Comparison of ENCODE assay signal across 16 cellular contexts in genomic region chr4:159317203-159317602, GRCh38.
DNase-seq lines count a peak whose midpoint lies in the region; ATAC-seq and TF ChIP-seq lines count a peak whose summit lies in the region.
"Had no signal": no experiment of that assay in that cellular context is flagged by ENCODE, and none has a peak within 500 bp of the region (broad histone marks: within the 10 kb centered on the region; RNA-seq: fewer than 3 reads in every experiment).

No MANE protein-coding gene starts in this region.

- H3K27me3 Mint-ChIP-seq in endodermal cell (ENCODE audit: insufficient read depth) (no peaks in the 10 kb centered on the region), H9 (ENCODE audit: low read depth) (no peaks in the 10 kb centered on the region)
- H3K27me3 Mint-ChIP-seq: CD4-positive, alpha-beta memory T cell had no signal

- H2BK120ac ChIP-seq in H9 (ENCODE audit: low read depth, low read length, poor library complexity, severe bottlenecking), result no peak overlapping the region

- no peak overlapping the region for H3K23ac ChIP-seq in H9 (ENCODE audit: insufficient read length, low read depth, low read length)

- H2BK15ac ChIP-seq in H9 (ENCODE audit: low read depth, low read length), result no peak overlapping the region

- no peaks in the 10 kb centered on the region for H3K79me2 ChIP-seq in H9 (ENCODE audit: insufficient read depth, low read length)

- H3K4me1 Mint-ChIP-seq in endodermal cell, result peaks cover 1% of the 10 kb centered on the region
- peaks cover 2 to 6% of the 10 kb centered on the region in 2 experiments; a peak in 1 of 4 replicates for H3K4me1 Mint-ChIP-seq in H9
- H3K4me1 Mint-ChIP-seq: CD14-positive monocyte had no signal

- no peak overlapping the region for H3K56ac ChIP-seq in H9 (ENCODE audit: insufficient read length, low read depth, low read length)

- H2AK5ac ChIP-seq in H9 (ENCODE audit: insufficient read length, low read length), result no peak overlapping the region

- H3K4me3 ChIP-seq in cardiac muscle cell (no peak overlapping the region), right atrium auricular region (no peak overlapping the region), adipocyte (ENCODE audit: low read length) (no peak overlapping the region), endodermal cell (ENCODE audit: low read length) (no peak overlapping the region)
- H3K4me3 ChIP-seq: BLaER1, GM23338 had no signal

- no peak overlapping the region for H2AFZ ChIP-seq in H9 (ENCODE audit: low read length)
- H2AFZ ChIP-seq: GM23338 had no signal

- DNase-seq in cardiac muscle cell (ENCODE audit: low read depth in 1 of 2, low spot score in 1 of 2) (no peak), right atrium auricular region (ENCODE audit: low spot score) (no peak), adipocyte (ENCODE audit: low read depth) (no peak), endodermal cell (no peak), sciatic nerve (ENCODE audit: low spot score) (no peak), NCI-H524 treated with DMSO at 0.1 percent for 48 hours (lab: John Stamatoyannopoulos, UW) (no peak), H9 (no peak)
- DNase-seq: 8988T; CD4-positive, alpha-beta memory T cell; DMS79 treated with DMSO at 0.1 percent for 48 hours; GF-D8; HFFc6 had no signal

- H3K18ac ChIP-seq in H9 (ENCODE audit: insufficient read length, low read depth, low read length), result no peak overlapping the region

- peak; percentile 28 for ATAC-seq in sciatic nerve
- ATAC-seq: GM23338, HCT116 had no signal

- H2BK12ac ChIP-seq in H9 (ENCODE audit: insufficient read length, low read depth, low read length), result no peak overlapping the region

- peak overlapping the region; percentile 51 for H3K9ac ChIP-seq in adipocyte (ENCODE audit: low read length)
- H3K9ac ChIP-seq in endodermal cell (ENCODE audit: extremely low read depth, low read length, poor library complexity, severe bottlenecking), result no peak overlapping the region
- no peak overlapping the region for H3K9ac ChIP-seq in H9 (ENCODE audit: extremely low read depth, insufficient read length, low read length)
- H3K9ac ChIP-seq: BLaER1 had no signal

- no peak overlapping the region for H3K4ac ChIP-seq in H9 (ENCODE audit: low read depth, low read length)

- no peak overlapping the region for H4K5ac ChIP-seq in H9 (ENCODE audit: insufficient read length, low read depth, low read length)

- H2BK20ac ChIP-seq in H9 (ENCODE audit: low read depth, low read length, poor library complexity, severe bottlenecking), result no peak overlapping the region

- H3K4me2 ChIP-seq in H9 (ENCODE audit: insufficient read depth, insufficient read length, low read length), result no peak overlapping the region
- H3K4me2 ChIP-seq: BLaER1, GM23338 had no signal

- intact Hi-C loops in sciatic nerve (cut with DNase I), result no loop called here

- H3K4me3 Mint-ChIP-seq in endodermal cell (no peak overlapping the region), H9 (no peak overlapping the region)
- H3K4me3 Mint-ChIP-seq: CD14-positive monocyte; CD4-positive, alpha-beta memory T cell; GM23338; HFFc6 had no signal

- no peaks in the 10 kb centered on the region for H3K23me2 ChIP-seq in H9 (ENCODE audit: insufficient read length, low read depth, low read length, poor library complexity, severe bottlenecking)

- no peaks in the 10 kb centered on the region for H4K20me1 ChIP-seq in H9 (ENCODE audit: control insufficient read depth, insufficient read depth, insufficient read length)
- H4K20me1 ChIP-seq: BLaER1 had no signal

- no peak overlapping the region for H4K8ac ChIP-seq in H9 (replicated peaks; ENCODE audit: insufficient read length, low read depth, low read length)

- H4K91ac ChIP-seq in H9 (ENCODE audit: insufficient read length, low read depth, low read length), result no peak overlapping the region

- 94 to 100% methylated on average over 3 to 5 of the region's 5 CpGs for WGBS in endodermal cell (ENCODE audit: insufficient coverage in 1 of 2, insufficient read length in 1 of 2), 2 experiments
- WGBS in H9 (ENCODE audit: extremely low coverage, insufficient read length, low lambda C conversion rate), result no CpG with 5 or more reads among the region's 5 CpGs

- H3K27ac ChIP-seq in cardiac muscle cell, result peak overlapping the region; percentile 4
- no peak overlapping the region for H3K27ac ChIP-seq in right atrium auricular region
- no peak overlapping the region for H3K27ac ChIP-seq in endodermal cell (ENCODE audit: low read depth, low read length)
- H3K27ac ChIP-seq in H9 (ENCODE audit: insufficient read length, low read depth, low read length), result no peak overlapping the region
- H3K27ac ChIP-seq: BLaER1 had no signal

- no peak for TF ChIP-seq CTCF in cardiac muscle cell (IDR thresholded peaks at IDR 0.05; ENCODE audit: low read depth, low read length)
- TF ChIP-seq CTCF in right atrium auricular region (IDR thresholded peaks at IDR 0.05), result no peak
- no peak for TF ChIP-seq CTCF in endodermal cell (conservative IDR thresholded peaks at IDR 0.05)
- no peak for TF ChIP-seq CTCF in H9 (conservative IDR thresholded peaks at IDR 0.05)

- H3K36me3 ChIP-seq in cardiac muscle cell, result peaks cover 4% of the 10 kb centered on the region
- H3K36me3 ChIP-seq in right atrium auricular region, result peaks cover 24% of the 10 kb centered on the region
- H3K36me3 ChIP-seq in adipocyte (ENCODE audit: control insufficient read depth, insufficient read depth, low read length, severe bottlenecking), result peaks cover 14% of the 10 kb centered on the region
- peaks cover 35% of the 10 kb centered on the region for H3K36me3 ChIP-seq in endodermal cell (ENCODE audit: control insufficient read depth, insufficient read depth, low read length)

- no peak overlapping the region for H3T11ph ChIP-seq in H9 (ENCODE audit: low read length)

- no peaks in the 10 kb centered on the region for H3K79me1 ChIP-seq in H9 (ENCODE audit: insufficient read depth, low read depth, low read length, poor library complexity, severe bottlenecking)

- H3K9me3 ChIP-seq in cardiac muscle cell (ENCODE audit: low read depth), result no peaks in the 10 kb centered on the region
- no peaks in the 10 kb centered on the region for H3K9me3 ChIP-seq in right atrium auricular region
- no peaks in the 10 kb centered on the region for H3K9me3 ChIP-seq in adipocyte (ENCODE audit: control insufficient read depth, low read length)
- no peaks in the 10 kb centered on the region for H3K9me3 ChIP-seq in endodermal cell (ENCODE audit: control insufficient read depth, low read length)
- H3K9me3 ChIP-seq in H9 (ENCODE audit: control insufficient read depth, low read depth, low read length), result no peaks in the 10 kb centered on the region

- H3K9me3 Mint-ChIP-seq in endodermal cell (peaks cover 3% of the 10 kb centered on the region), H9 (no peaks in the 10 kb centered on the region)
- H3K9me3 Mint-ChIP-seq: GM23338, HFFc6 had no signal

- H3K27me3 ChIP-seq in cardiac muscle cell (no peaks in the 10 kb centered on the region), right atrium auricular region (no peaks in the 10 kb centered on the region), adipocyte (replicated peaks; ENCODE audit: control insufficient read depth, insufficient read depth, low read length) (no peaks in the 10 kb centered on the region), endodermal cell (ENCODE audit: control insufficient read depth, insufficient read depth, low read length, poor library complexity, severe bottlenecking) (no peaks in the 10 kb centered on the region), H9 (ENCODE audit: insufficient read depth, low read length) (no peaks in the 10 kb centered on the region)
- H3K27me3 ChIP-seq: BLaER1 had no signal

- H3K36me3 Mint-ChIP-seq in endodermal cell (ENCODE audit: low read depth) (peaks cover 50% of the 10 kb centered on the region), H9 (ENCODE audit: insufficient read depth in 1 of 3, low read depth in 3 of 3) (peaks cover 10 to 15% (median 12%) of the 10 kb centered on the region in 3 experiments; a peak in 6 of 7 replicates)

- H3K4me1 ChIP-seq in cardiac muscle cell (ENCODE audit: low read depth) (peaks cover 4% of the 10 kb centered on the region), right atrium auricular region (no peaks in the 10 kb centered on the region), adipocyte (ENCODE audit: control insufficient read depth, insufficient read depth, low read length) (peaks cover 8% of the 10 kb centered on the region), endodermal cell (ENCODE audit: control insufficient read depth, insufficient read depth, low read length) (no peaks in the 10 kb centered on the region), H9 (ENCODE audit: insufficient read depth, low read length) (no peaks in the 10 kb centered on the region; the same call in 1 of the 2 replicates)
- H3K4me1 ChIP-seq: BLaER1 had no signal

- no peak overlapping the region for H2BK5ac ChIP-seq in H9 (ENCODE audit: insufficient read length, low read length)

- no peak overlapping the region for H3K14ac ChIP-seq in H9 (ENCODE audit: insufficient read depth, low read length)

- H3K27ac Mint-ChIP-seq in endodermal cell, result peak overlapping the region; percentile 28
- no peak overlapping the region for H3K27ac Mint-ChIP-seq in H9
- H3K27ac Mint-ChIP-seq: CD4-positive, alpha-beta memory T cell; GM23338; HFFc6 had no signal
